In the genomic region with DNA sequence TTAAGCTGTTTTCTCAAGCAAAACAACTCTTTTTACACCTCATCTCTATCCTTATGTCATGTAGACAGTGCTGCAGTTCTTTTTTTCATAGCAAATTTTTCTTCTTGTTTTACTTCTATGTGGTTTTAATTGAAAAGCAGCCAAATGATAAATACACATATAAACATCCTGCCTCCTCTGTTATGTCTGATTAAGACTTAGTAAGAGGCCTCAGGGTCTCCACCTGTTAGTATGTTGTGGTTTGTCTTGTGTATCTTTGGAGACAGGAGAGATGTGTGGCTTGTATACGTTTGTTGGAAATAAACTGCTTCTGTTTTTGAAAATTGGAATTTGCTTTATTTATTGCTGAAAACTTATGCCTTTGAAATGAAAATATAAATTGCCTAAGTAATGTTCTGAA, we compare ENCODE assay signal across 19 cellular contexts. TPM values are rescaled to one million over a fixed set of nuclear protein-coding genes. Genes with fewer than 3 reads are reported as not detected.
DNase-seq lines count a peak whose midpoint lies in the region; FAIRE-seq and TF ChIP-seq lines count a peak whose summit lies in the region.
"Had no signal": no experiment of that assay in that cellular context is flagged by ENCODE, and none has a peak within 500 bp of the region (broad histone marks: within the 10 kb centered on the region; RNA-seq: fewer than 3 reads in every experiment).

No MANE protein-coding gene starts in this region.

- no peak overlapping the region for H2BK12ac ChIP-seq in mesenchymal stem cell (ENCODE audit: low read length in 2 of 2)

- no peak overlapping the region for H4K91ac ChIP-seq in mesenchymal stem cell (ENCODE audit: low read length)

- BruUV-seq in A673 (replicated peaks; lab: Mats Ljungman, UMichigan), result no TSS peak

- no peak overlapping the region for H3K4ac ChIP-seq in mesenchymal stem cell (ENCODE audit: low read depth in 1 of 2, low read length in 2 of 2)

- H2AFZ ChIP-seq in mesenchymal stem cell (ENCODE audit: low read depth, low read length), result no peak overlapping the region

- H3K9me3 Mint-ChIP-seq in HFFc6, result no peaks in the 10 kb centered on the region

- no peak overlapping the region for H3K18ac ChIP-seq in mesenchymal stem cell (ENCODE audit: low read depth in 1 of 2, low read length in 2 of 2)

- H3K27ac ChIP-seq in mesenchymal stem cell (ENCODE audit: low read length, poor library complexity, severe bottlenecking) (no peak overlapping the region), A673 (ENCODE audit: low read depth, low read length, poor library complexity, severe bottlenecking) (no peak overlapping the region)
- H3K27ac ChIP-seq: C4-2B had no signal

- H3K4me1 ChIP-seq in mesenchymal stem cell (ENCODE audit: control insufficient read depth, insufficient read depth, low read depth, low read length) (no peaks in the 10 kb centered on the region), A673 (ENCODE audit: insufficient read depth, low read length, poor library complexity, severe bottlenecking) (no peaks in the 10 kb centered on the region)

- no peaks in the 10 kb centered on the region for H3K79me1 ChIP-seq in mesenchymal stem cell (replicated peaks; ENCODE audit: low read length, poor library complexity, severe bottlenecking)

- FAIRE-seq in bronchial epithelial cell (lab: Jason Lieb, UNC) (no peak), RCC 7860 (lab: Jason Lieb, UNC) (no peak)
- FAIRE-seq: A204.1, GM12878, K562 had no signal

- no peak overlapping the region for H3K4me2 ChIP-seq in mesenchymal stem cell (ENCODE audit: low read length, poor library complexity, severe bottlenecking)

- no peaks in the 10 kb centered on the region for H3K36me3 ChIP-seq in bronchial epithelial cell (ENCODE audit: control insufficient read depth, insufficient read depth, low read length)
- no peaks in the 10 kb centered on the region for H3K36me3 ChIP-seq in mesenchymal stem cell (ENCODE audit: control insufficient read depth in 1 of 2, insufficient read depth in 2 of 2, low read depth in 1 of 2, low read length in 2 of 2)
- no peaks in the 10 kb centered on the region for H3K36me3 ChIP-seq in A673 (ENCODE audit: insufficient read depth, low read length, poor library complexity, severe bottlenecking)

- no peak overlapping the region for H2BK15ac ChIP-seq in mesenchymal stem cell (ENCODE audit: low read depth, poor library complexity, severe bottlenecking)

- no peak overlapping the region for H2AK5ac ChIP-seq in mesenchymal stem cell (ENCODE audit: low read length, severe bottlenecking)

- no peak overlapping the region for H3K27ac Mint-ChIP-seq in HFFc6

- no peak for TF ChIP-seq CTCF in bronchial epithelial cell (IDR thresholded peaks at IDR 0.05; ENCODE audit: insufficient read depth, low read length, severe bottlenecking)
- no peak for TF ChIP-seq CTCF in A673 (conservative IDR thresholded peaks at IDR 0.05; ENCODE audit: low read depth, low read length)
- TF ChIP-seq CTCF in HFFc6 (IDR thresholded peaks at IDR 0.05), result no peak

- intact Hi-C loops in A673 (cut with micrococcal nuclease; ENCODE audit: unreplicated experiment), result no loop called here

- no peak overlapping the region for H3K9ac ChIP-seq in mesenchymal stem cell (ENCODE audit: low read length)

- H3K14ac ChIP-seq in mesenchymal stem cell (ENCODE audit: low read length in 2 of 2), result no peak overlapping the region

- H3K27me3 ChIP-seq in bronchial epithelial cell (ENCODE audit: control insufficient read depth, insufficient read depth, low read length) (no peaks in the 10 kb centered on the region), mesenchymal stem cell (ENCODE audit: control insufficient read depth in 1 of 2, insufficient read depth in 1 of 2, low read length in 2 of 2) (no peaks in the 10 kb centered on the region), A673 (replicated peaks; ENCODE audit: insufficient read depth, low read depth, low read length, poor library complexity) (no peaks in the 10 kb centered on the region)

- no peaks in the 10 kb centered on the region for H3K36me3 Mint-ChIP-seq in HFFc6 (ENCODE audit: low read depth)
- H3K36me3 Mint-ChIP-seq: CD4-positive, alpha-beta memory T cell had no signal

- H2BK5ac ChIP-seq in mesenchymal stem cell (ENCODE audit: low read depth, low read length, poor library complexity, severe bottlenecking), result no peak overlapping the region

- no peaks in the 10 kb centered on the region; the same call in 1 of the 2 replicates for H3K27me3 Mint-ChIP-seq in HFFc6 (ENCODE audit: insufficient read depth)
- H3K27me3 Mint-ChIP-seq: CD4-positive, alpha-beta memory T cell had no signal

- no peak overlapping the region for H3K23ac ChIP-seq in mesenchymal stem cell (ENCODE audit: low read length in 2 of 2)

- H3K4me1 Mint-ChIP-seq in HFFc6 (ENCODE audit: low read depth), result no peaks in the 10 kb centered on the region
- H3K4me1 Mint-ChIP-seq: CD4-positive, alpha-beta memory T cell had no signal

- 29% methylated on average over 1 of the region's 1 CpG for WGBS in mesenchymal stem cell

- CTCF ChIA-PET in A673 (lab: Charles Lee), result interaction anchor here (0.5 kb wide), 1 partner anchor 72 kb away, joined by 6 read pairs; no protein-coding TSS in a partner anchor

- POLR2A ChIA-PET in A673 (lab: Charles Lee; ENCODE audit: low non-redundant PET), result no interaction called here

- no peak overlapping the region for H4K8ac ChIP-seq in mesenchymal stem cell (ENCODE audit: low read length)

- H3K4me3 ChIP-seq in bronchial epithelial cell (ENCODE audit: low read depth, low read length) (no peak overlapping the region), mesenchymal stem cell (ENCODE audit: insufficient read depth in 1 of 2, low read depth in 1 of 2, low read length in 2 of 2) (no peak overlapping the region), A673 (ENCODE audit: low read depth, low read length, poor library complexity, severe bottlenecking) (no peak overlapping the region)
- H3K4me3 ChIP-seq: GM12878, K562 had no signal

- H3K9me3 ChIP-seq in mesenchymal stem cell (ENCODE audit: control insufficient read depth, low read length) (no peaks in the 10 kb centered on the region), A673 (ENCODE audit: low read depth, low read length, poor library complexity, severe bottlenecking) (no peaks in the 10 kb centered on the region)

- no peak overlapping the region for H2BK120ac ChIP-seq in mesenchymal stem cell (ENCODE audit: low read depth, low read length)

- no peak overlapping the region for H3K4me3 Mint-ChIP-seq in HFFc6
- H3K4me3 Mint-ChIP-seq: CD4-positive, alpha-beta memory T cell had no signal

- DNase-seq in HCEC 1CT, result peak; percentile 24
- DNase-seq in LHCN-M2 (ENCODE audit: low read depth), result peak; percentile 38
- DNase-seq in bronchial epithelial cell (ENCODE audit: low read depth), result peak; percentile 58
- DNase-seq in mesenchymal stem cell, result peak; percentile 8
- DNase-seq in A673 (ENCODE audit: low spot score), result no peak
- no peak for DNase-seq in kidney tubule cell (ENCODE audit: low spot score)
- no peak for DNase-seq in HFFc6
- no peak for DNase-seq in RCC 7860 (ENCODE audit: low spot score)
- DNase-seq: AML-193; CD4-positive, alpha-beta memory T cell; DMS153; DMS79; GF-D8; GOT3; H7 had no signal

RNA-seq across cellular contexts. Expression of gene PEX5, which starts 32.0 kb away (rescaled TPM):
- 21.2 TPM in 2 replicates for total RNA-seq in LHCN-M2 (2014; rRNA removed)
- polyA plus RNA-seq in LHCN-M2 (2012), result 19.1 TPM
- 21.9 and 27.9 TPM in 2 replicates for total RNA-seq in bronchial epithelial cell
- polyA plus RNA-seq in mesenchymal stem cell (2013, experiment 1 of 2), result 10.7 TPM
- 11.8 TPM for polyA plus RNA-seq in mesenchymal stem cell (2013, experiment 2 of 2)
- total RNA-seq in A673 (2021), result 36.9 and 42.7 TPM in 2 replicates
- 10 to 100 TPM; 19.8 to 24.4 (median 22.2) TPM for total RNA-seq in HFFc6 (2021; fragmentation: NEBNext Ultra II Directional; extraction: Animal tissue kit (Norgen Biotek cat#: 25700))

Comparison
In these comparisons a context has a peak if more than half of its experiments do, and no peak if none do; other contexts are left out.
1. DNase-seq: peak in HCEC 1CT (single experiment), LHCN-M2 (single experiment), bronchial epithelial cell (single experiment) and mesenchymal stem cell (single experiment); none in A673 (single experiment), kidney tubule cell (single experiment), HFFc6 (single experiment) and RCC 7860 (single experiment).